In genomic region chr17:78272181-78272913, GRCh38 we compare ENCODE assay signal across 1 cellular context.
TF ChIP-seq lines count a peak whose summit lies in the region.

No MANE protein-coding gene starts in this region.

TF ChIP-seq in HCT116, 20 proteins besides CTCF, POLR2A, EP300 and RAD21 (continued from another document):
- TF ChIP-seq REST (IDR thresholded peaks at IDR 0.05; ENCODE audit: low read depth) (no peak), ZNF274 (IDR thresholded peaks at IDR 0.05; ENCODE audit: low read depth, low read length) (no peak), SRF (IDR thresholded peaks at IDR 0.05; ENCODE audit: low read depth) (no peak), POLR2AphosphoS5 (IDR thresholded peaks at IDR 0.05; ENCODE audit: low read depth, low read length) (no peak), TCF7L2 (IDR thresholded peaks at IDR 0.05; ENCODE audit: borderline replicate concordance, extremely low read depth, insufficient read depth, insufficient read length) (no peak)
